14 cellular contexts compared by ENCODE assay signal in the genomic region with DNA sequence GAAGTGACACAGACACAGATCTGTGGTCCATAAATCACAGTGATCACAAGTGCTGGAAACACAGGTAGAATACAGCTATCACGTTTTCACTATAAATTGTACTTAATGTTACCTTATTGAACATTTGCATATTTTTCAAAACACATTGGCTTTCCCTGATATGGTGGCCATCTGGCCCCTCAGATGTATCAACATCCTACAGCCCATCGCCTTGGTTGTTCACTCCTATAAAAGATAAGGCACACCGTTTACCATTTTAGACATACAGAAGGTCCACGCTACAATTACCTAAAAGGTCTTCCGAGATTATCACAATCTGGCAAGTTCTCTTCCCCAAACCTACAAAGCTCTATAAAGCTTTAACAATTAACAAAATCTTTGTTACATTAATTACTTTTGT.
"Had no signal": no experiment of that assay in that cellular context is flagged by ENCODE, and none has a peak within 500 bp of the region (broad histone marks: within the 10 kb centered on the region; RNA-seq: fewer than 3 reads in every experiment).

No MANE protein-coding gene starts in this region.

- H3K27ac ChIP-seq: colonic mucosa, foreskin keratinocyte, left ventricle myocardium inferior, psoas muscle, right lobe of liver had no signal

- FAIRE-seq: endothelial cell of umbilical vein, keratinocyte had no signal

- DNase-seq: activated CD4-positive, alpha-beta T cell treated with anti-CD3 and anti-CD28 coated beads, Interleukin-2, amount 50 U/mL, for 1 hour; activated CD8-positive, alpha-beta memory T cell treated with anti-CD3 and anti-CD28 coated beads, Interleukin-2, amount 50 U/mL, for 4 hours; activated effector memory CD4-positive, alpha-beta T cell treated with anti-CD3 and anti-CD28 coated beads, Interleukin-2, amount 50 U/mL, for 16 hours; colonic mucosa; foreskin keratinocyte; heart left ventricle; left ventricle myocardium inferior; mesendoderm; psoas muscle; right lobe of liver; stimulated activated naive B cell treated with anti-CD40 and anti-IgM and Interleukin-4, amounts not matched to agents 10 μg/mL and 1 μg/mL and 100 μg/mL, for 72 hours; trophoblast cell had no signal

- ATAC-seq: foreskin keratinocyte, heart left ventricle, psoas muscle, right lobe of liver had no signal

- H3K9me3 Mint-ChIP-seq: stimulated activated naive B cell treated with anti-CD40 and anti-IgM and Interleukin-4, amounts not matched to agents 10 μg/mL and 1 μg/mL and 100 μg/mL, for 72 hours had no signal

- H3K27me3 Mint-ChIP-seq: stimulated activated naive B cell treated with anti-CD40 and anti-IgM and Interleukin-4, amounts not matched to agents 10 μg/mL and 1 μg/mL and 100 μg/mL, for 72 hours had no signal

- H3K27ac Mint-ChIP-seq: stimulated activated naive B cell treated with anti-CD40 and anti-IgM and Interleukin-4, amounts not matched to agents 10 μg/mL and 1 μg/mL and 100 μg/mL, for 72 hours had no signal
